In genomic region chr10:99659031-99659867, GRCh38 we compare ENCODE assay signal across 1 cellular context.
TF ChIP-seq lines count a peak whose summit lies in the region.

TSS of gene ENTPD7 (plus strand) at chr10:99659509. CDS start at chr10:99659957, 448 bp downstream.

TF ChIP-seq in HEK293, 187 proteins besides CTCF, POLR2A, EP300 and RAD21 (continued from another document and continues in another):
- TF ChIP-seq ZBTB20 (tag by site-specific recombination; IDR thresholded peaks at IDR 0.05) = peak; percentile 79; the same call in 1 of the 2 replicates
- TF ChIP-seq HOXD13 (CRISPR knock-in tag; IDR thresholded peaks at IDR 0.05; ENCODE audit: borderline replicate concordance) = no peak
- no peak for TF ChIP-seq ZNF585B (tag by site-specific recombination; IDR thresholded peaks at IDR 0.05)
- TF ChIP-seq, protein P1, sequence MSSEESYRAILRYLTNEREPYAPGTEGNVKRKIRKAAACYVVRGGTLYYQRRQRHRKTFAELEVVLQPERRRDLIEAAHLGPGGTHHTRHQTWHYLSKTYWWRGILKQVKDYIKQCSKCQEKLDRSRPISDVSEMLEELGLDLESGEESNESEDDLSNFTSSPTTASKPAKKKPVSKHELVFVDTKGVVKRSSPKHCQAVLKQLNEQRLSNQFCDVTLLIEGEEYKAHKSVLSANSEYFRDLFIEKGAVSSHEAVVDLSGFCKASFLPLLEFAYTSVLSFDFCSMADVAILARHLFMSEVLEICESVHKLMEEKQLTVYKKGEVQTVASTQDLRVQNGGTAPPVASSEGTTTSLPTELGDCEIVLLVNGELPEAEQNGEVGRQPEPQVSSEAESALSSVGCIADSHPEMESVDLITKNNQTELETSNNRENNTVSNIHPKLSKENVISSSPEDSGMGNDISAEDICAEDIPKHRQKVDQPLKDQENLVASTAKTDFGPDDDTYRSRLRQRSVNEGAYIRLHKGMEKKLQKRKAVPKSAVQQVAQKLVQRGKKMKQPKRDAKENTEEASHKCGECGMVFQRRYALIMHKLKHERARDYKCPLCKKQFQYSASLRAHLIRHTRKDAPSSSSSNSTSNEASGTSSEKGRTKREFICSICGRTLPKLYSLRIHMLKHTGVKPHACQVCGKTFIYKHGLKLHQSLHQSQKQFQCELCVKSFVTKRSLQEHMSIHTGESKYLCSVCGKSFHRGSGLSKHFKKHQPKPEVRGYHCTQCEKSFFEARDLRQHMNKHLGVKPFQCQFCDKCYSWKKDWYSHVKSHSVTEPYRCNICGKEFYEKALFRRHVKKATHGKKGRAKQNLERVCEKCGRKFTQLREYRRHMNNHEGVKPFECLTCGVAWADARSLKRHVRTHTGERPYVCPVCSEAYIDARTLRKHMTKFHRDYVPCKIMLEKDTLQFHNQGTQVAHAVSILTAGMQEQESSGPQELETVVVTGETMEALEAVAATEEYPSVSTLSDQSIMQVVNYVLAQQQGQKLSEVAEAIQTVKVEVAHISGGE (tag by site-specific recombination; conservative IDR thresholded peaks at IDR 0.05; ENCODE audit: low read depth) = peak; percentile 77
- TF ChIP-seq ZNF843 (tag by site-specific recombination; IDR thresholded peaks at IDR 0.05) = peak; percentile 40; the same call in 1 of the 2 replicates
- TF ChIP-seq ZNF184 (tag by site-specific recombination; IDR thresholded peaks at IDR 0.05) = no peak
- peak; percentile 83 for TF ChIP-seq ZIC2 (tag by site-specific recombination; IDR thresholded peaks at IDR 0.05)
- TF ChIP-seq, protein P2, sequence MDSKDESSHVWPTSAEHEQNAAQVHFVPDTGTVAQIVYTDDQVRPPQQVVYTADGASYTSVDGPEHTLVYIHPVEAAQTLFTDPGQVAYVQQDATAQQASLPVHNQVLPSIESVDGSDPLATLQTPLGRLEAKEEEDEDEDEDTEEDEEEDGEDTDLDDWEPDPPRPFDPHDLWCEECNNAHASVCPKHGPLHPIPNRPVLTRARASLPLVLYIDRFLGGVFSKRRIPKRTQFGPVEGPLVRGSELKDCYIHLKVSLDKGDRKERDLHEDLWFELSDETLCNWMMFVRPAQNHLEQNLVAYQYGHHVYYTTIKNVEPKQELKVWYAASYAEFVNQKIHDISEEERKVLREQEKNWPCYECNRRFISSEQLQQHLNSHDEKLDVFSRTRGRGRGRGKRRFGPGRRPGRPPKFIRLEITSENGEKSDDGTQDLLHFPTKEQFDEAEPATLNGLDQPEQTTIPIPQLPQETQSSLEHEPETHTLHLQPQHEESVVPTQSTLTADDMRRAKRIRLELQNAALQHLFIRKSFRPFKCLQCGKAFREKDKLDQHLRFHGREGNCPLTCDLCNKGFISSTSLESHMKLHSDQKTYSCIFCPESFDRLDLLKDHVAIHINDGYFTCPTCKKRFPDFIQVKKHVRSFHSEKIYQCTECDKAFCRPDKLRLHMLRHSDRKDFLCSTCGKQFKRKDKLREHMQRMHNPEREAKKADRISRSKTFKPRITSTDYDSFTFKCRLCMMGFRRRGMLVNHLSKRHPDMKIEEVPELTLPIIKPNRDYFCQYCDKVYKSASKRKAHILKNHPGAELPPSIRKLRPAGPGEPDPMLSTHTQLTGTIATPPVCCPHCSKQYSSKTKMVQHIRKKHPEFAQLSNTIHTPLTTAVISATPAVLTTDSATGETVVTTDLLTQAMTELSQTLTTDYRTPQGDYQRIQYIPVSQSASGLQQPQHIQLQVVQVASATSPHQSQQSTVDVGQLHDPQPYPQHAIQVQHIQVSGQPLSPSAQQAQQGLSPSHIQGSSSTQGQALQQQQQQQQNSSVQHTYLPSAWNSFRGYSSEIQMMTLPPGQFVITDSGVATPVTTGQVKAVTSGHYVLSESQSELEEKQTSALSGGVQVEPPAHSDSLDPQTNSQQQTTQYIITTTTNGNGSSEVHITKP (tag by site-specific recombination; IDR thresholded peaks at IDR 0.05) = peak; percentile 72
- TF ChIP-seq ZNF704 (tag by site-specific recombination; IDR thresholded peaks at IDR 0.05) = 0 out of 2 replicates have a peak, but pooled peaks have one; percentile 34
- TF ChIP-seq, protein P3, sequence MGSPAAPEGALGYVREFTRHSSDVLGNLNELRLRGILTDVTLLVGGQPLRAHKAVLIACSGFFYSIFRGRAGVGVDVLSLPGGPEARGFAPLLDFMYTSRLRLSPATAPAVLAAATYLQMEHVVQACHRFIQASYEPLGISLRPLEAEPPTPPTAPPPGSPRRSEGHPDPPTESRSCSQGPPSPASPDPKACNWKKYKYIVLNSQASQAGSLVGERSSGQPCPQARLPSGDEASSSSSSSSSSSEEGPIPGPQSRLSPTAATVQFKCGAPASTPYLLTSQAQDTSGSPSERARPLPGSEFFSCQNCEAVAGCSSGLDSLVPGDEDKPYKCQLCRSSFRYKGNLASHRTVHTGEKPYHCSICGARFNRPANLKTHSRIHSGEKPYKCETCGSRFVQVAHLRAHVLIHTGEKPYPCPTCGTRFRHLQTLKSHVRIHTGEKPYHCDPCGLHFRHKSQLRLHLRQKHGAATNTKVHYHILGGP (tag by site-specific recombination; IDR thresholded peaks at IDR 0.05) = no peak
- no peak for TF ChIP-seq SETDB1 (IDR thresholded peaks at IDR 0.05; ENCODE audit: insufficient read length, low read length)
- 0 out of 2 replicates have a peak, but pooled peaks have one; percentile 49 for TF ChIP-seq ZNF561 (tag by site-specific recombination; IDR thresholded peaks at IDR 0.05; ENCODE audit: borderline replicate concordance)
- 0 out of 2 replicates have a peak, but pooled peaks have one; percentile 25 for TF ChIP-seq KLF9 (tag by site-specific recombination; IDR thresholded peaks at IDR 0.05; ENCODE audit: low read depth)
- peak; percentile 79 for TF ChIP-seq ZEB2 (tag by site-specific recombination; IDR thresholded peaks at IDR 0.05)
- TF ChIP-seq SP2 (tag by site-specific recombination; IDR thresholded peaks at IDR 0.05) = peak; percentile 99
- no peak for TF ChIP-seq BCL11A (tag by site-specific recombination; IDR thresholded peaks at IDR 0.05; ENCODE audit: low read depth)
- TF ChIP-seq ZNF660 (tag by site-specific recombination; IDR thresholded peaks at IDR 0.05) = peak; percentile 66; the same call in 1 of the 2 replicates
- no peak for TF ChIP-seq ZNF214 (tag by site-specific recombination; IDR thresholded peaks at IDR 0.05; ENCODE audit: borderline replicate concordance)
- TF ChIP-seq ZNF610 (tag by site-specific recombination; IDR thresholded peaks at IDR 0.05; ENCODE audit: borderline replicate concordance) = peak; percentile 17; the same call in 1 of the 2 replicates
- TF ChIP-seq ZBTB8A (tag by site-specific recombination; IDR thresholded peaks at IDR 0.05) = peak; percentile 91
- no peak for TF ChIP-seq KLF1 (tag by site-specific recombination; IDR thresholded peaks at IDR 0.05)
- peak; percentile 13; the same call in 1 of the 2 replicates for TF ChIP-seq ZSCAN30 (tag by site-specific recombination; IDR thresholded peaks at IDR 0.05)
- TF ChIP-seq ZBTB7A (tag by site-specific recombination; IDR thresholded peaks at IDR 0.05; ENCODE audit: low read depth) = 0 out of 2 replicates have a peak, but pooled peaks have one; percentile 49
- no peak for TF ChIP-seq ZNF23 (tag by site-specific recombination; IDR thresholded peaks at IDR 0.05; ENCODE audit: borderline replicate concordance)
- TF ChIP-seq ZNF341 (tag by site-specific recombination; IDR thresholded peaks at IDR 0.05; ENCODE audit: low read depth) = peak; percentile 54
- TF ChIP-seq ZNF777 (tag by site-specific recombination; IDR thresholded peaks at IDR 0.05; ENCODE audit: borderline replicate concordance) = peak; percentile 22; the same call in 1 of the 2 replicates
- TF ChIP-seq ZNF76 (tag by site-specific recombination; IDR thresholded peaks at IDR 0.05; ENCODE audit: borderline replicate concordance, low read depth) = peak; percentile 87
- TF ChIP-seq ZFHX2 (tag by site-specific recombination; conservative IDR thresholded peaks at IDR 0.05) = peak; percentile 31; the same call in 1 of the 2 replicates
- peak; percentile 30; the same call in 1 of the 2 replicates for TF ChIP-seq ZNF2 (tag by site-specific recombination; IDR thresholded peaks at IDR 0.05)
- peak; percentile 27; the same call in 1 of the 2 replicates for TF ChIP-seq YY1 (tag by site-specific recombination; IDR thresholded peaks at IDR 0.05)
- TF ChIP-seq ZNF26 (tag by site-specific recombination; IDR thresholded peaks at IDR 0.05) = no peak
- no peak for TF ChIP-seq ZNF548 (tag by site-specific recombination; IDR thresholded peaks at IDR 0.05)
- no peak for TF ChIP-seq ZSCAN4 (tag by site-specific recombination; IDR thresholded peaks at IDR 0.05)
- 0 out of 2 replicates have a peak, but pooled peaks have one; percentile 18 for TF ChIP-seq ZFP37 (tag by site-specific recombination; IDR thresholded peaks at IDR 0.05)
- no peak for TF ChIP-seq ZNF658 (tag by site-specific recombination; IDR thresholded peaks at IDR 0.05)
- TF ChIP-seq KLF16 (tag by site-specific recombination; IDR thresholded peaks at IDR 0.05) = 0 out of 2 replicates have a peak, but pooled peaks have one; percentile 43
- peak; percentile 91 for TF ChIP-seq SCRT2 (tag by site-specific recombination; IDR thresholded peaks at IDR 0.05)
- TF ChIP-seq, protein P4, sequence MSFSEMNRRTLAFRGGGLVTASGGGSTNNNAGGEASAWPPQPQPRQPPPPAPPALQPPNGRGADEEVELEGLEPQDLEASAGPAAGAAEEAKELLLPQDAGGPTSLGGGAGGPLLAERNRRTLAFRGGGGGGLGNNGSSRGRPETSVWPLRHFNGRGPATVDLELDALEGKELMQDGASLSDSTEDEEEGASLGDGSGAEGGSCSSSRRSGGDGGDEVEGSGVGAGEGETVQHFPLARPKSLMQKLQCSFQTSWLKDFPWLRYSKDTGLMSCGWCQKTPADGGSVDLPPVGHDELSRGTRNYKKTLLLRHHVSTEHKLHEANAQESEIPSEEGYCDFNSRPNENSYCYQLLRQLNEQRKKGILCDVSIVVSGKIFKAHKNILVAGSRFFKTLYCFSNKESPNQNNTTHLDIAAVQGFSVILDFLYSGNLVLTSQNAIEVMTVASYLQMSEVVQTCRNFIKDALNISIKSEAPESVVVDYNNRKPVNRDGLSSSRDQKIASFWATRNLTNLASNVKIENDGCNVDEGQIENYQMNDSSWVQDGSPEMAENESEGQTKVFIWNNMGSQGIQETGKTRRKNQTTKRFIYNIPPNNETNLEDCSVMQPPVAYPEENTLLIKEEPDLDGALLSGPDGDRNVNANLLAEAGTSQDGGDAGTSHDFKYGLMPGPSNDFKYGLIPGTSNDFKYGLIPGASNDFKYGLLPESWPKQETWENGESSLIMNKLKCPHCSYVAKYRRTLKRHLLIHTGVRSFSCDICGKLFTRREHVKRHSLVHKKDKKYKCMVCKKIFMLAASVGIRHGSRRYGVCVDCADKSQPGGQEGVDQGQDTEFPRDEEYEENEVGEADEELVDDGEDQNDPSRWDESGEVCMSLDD (tag by site-specific recombination; IDR thresholded peaks at IDR 0.05) = 0 out of 2 replicates have a peak, but pooled peaks have one; percentile 36
- peak; percentile 95 for TF ChIP-seq ZBTB48 (tag by site-specific recombination; IDR thresholded peaks at IDR 0.05)
- TF ChIP-seq ZBTB1 (tag by site-specific recombination; IDR thresholded peaks at IDR 0.05) = no peak
- TF ChIP-seq MEIS1 (CRISPR knock-in tag; IDR thresholded peaks at IDR 0.05; ENCODE audit: borderline replicate concordance) = no peak
- 0 out of 2 replicates have a peak, but pooled peaks have one; percentile 20 for TF ChIP-seq ZNF24 (tag by site-specific recombination; IDR thresholded peaks at IDR 0.05)
- peak; percentile 57; the same call in 1 of the 2 replicates for TF ChIP-seq INSM2 (tag by site-specific recombination; IDR thresholded peaks at IDR 0.05)
